9 cellular contexts compared by ENCODE assay signal in the genomic region with DNA sequence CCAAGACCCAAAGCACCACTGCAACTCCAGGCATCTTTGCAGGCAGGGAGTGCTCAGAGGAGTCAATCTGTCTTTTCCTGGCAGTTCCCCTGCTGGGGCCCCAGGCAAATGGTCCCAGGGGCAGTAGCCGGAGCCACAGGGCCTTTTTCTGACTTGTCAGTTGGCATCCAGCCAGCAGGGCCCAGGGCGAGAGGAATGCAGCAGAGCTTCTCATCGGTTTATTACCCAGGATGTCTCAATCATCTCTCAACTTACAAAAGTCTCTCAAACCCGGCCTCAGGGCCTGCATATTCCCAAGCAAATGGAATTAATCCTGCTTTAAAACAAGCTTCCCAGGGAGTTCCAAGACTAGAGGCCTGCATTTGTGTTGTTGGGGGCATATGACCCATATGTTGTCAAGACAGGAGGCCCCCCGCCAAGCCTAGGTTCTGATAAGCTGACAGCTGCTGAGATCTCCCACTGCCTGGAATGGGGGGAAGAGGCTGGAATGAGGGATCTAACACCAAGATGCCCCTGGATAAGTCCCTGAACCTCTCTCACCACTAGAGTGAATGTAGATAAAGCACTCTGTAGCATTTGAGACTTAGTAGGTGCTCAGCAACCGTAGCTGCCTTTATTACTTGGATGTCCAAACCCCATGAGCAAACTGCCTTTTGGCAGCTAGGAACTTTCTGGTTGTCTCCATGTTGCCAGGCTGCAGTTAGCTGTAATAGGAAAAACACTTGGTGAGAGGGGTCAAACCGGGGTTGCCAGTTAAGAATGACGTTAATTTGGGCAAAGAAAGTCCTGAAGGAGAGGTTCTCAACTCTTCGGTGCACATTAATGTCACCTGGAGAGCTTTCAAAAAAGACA. TPM values are rescaled to one million over a fixed set of nuclear protein-coding genes. Genes with fewer than 3 reads are reported as not detected.
A peak's percentile ranks its signal among the peaks of the same experiment; 100 is the strongest.
DNase-seq lines count a peak whose midpoint lies in the region; ATAC-seq and TF ChIP-seq lines count a peak whose summit lies in the region.
"Had no signal": no experiment of that assay in that cellular context is flagged by ENCODE, and none has a peak within 500 bp of the region (broad histone marks: within the 10 kb centered on the region; RNA-seq: fewer than 3 reads in every experiment).

No MANE protein-coding gene starts in this region.

- H3K4ac ChIP-seq in mesendoderm (ENCODE audit: low read depth, low read length): no peak overlapping the region

- H3K56ac ChIP-seq in mesendoderm (ENCODE audit: low read length): no peak overlapping the region

- 54 to 62% methylated on average over 8 to 9 of the region's 9 CpGs for WGBS in body of pancreas, 2 donors
- WGBS in mesendoderm (ENCODE audit: extremely low coverage, insufficient coverage, low lambda C conversion rate): no CpG with 5 or more reads among the region's 9 CpGs

- H3K79me2 ChIP-seq in mesendoderm (ENCODE audit: control insufficient read depth, insufficient read depth, low read length): no peaks in the 10 kb centered on the region

- no peak overlapping the region for H2BK120ac ChIP-seq in mesendoderm (ENCODE audit: low read depth, low read length)

- H3K4me2 ChIP-seq in mesendoderm (ENCODE audit: low read length): no peak overlapping the region

- no peak overlapping the region for H3K9ac ChIP-seq in mesendoderm (ENCODE audit: low read length)

- no peak for TF ChIP-seq POLR2A in body of pancreas (IDR thresholded peaks at IDR 0.05)

- H3K9me3 ChIP-seq in body of pancreas: no peaks in the 10 kb centered on the region

- DNase-seq in AG08395 (ENCODE audit: low spot score) (peak; percentile 86), HS-27A (ENCODE audit: low read depth) (peak; percentile 50), body of pancreas (peak; percentile 50 to 76 (median 60)), mesendoderm (peak; percentile 94), coronary artery (ENCODE audit: low spot score) (no peak), AML-193 (lab: John Stamatoyannopoulos, UW) (no peak)
- DNase-seq: T-helper 9 cell had no signal

- no peak for ATAC-seq in body of pancreas
- no peak for ATAC-seq in HG03565 (IDR thresholded peaks at IDR 0.05; ENCODE audit: unreplicated experiment)
- no peak for ATAC-seq in HG03175 (IDR thresholded peaks at IDR 0.05; ENCODE audit: unreplicated experiment)

- H2BK5ac ChIP-seq in mesendoderm (ENCODE audit: low read length): no peak overlapping the region

- no peak overlapping the region for H3K18ac ChIP-seq in mesendoderm (ENCODE audit: low read length)

- no peaks in the 10 kb centered on the region for H3K27me3 ChIP-seq in body of pancreas
- H3K27me3 ChIP-seq in mesendoderm (ENCODE audit: insufficient read depth, low read length, poor library complexity): no peaks in the 10 kb centered on the region

- no peak overlapping the region for H3K23ac ChIP-seq in mesendoderm (ENCODE audit: low read length)

- TF ChIP-seq CTCF in body of pancreas (IDR thresholded peaks at IDR 0.05) (no peak), coronary artery (IDR thresholded peaks at IDR 0.05) (no peak)

- H4K5ac ChIP-seq in mesendoderm (ENCODE audit: low read length): no peak overlapping the region

- peaks cover 24% of the 10 kb centered on the region for H3K4me1 ChIP-seq in body of pancreas
- H3K4me1 ChIP-seq in mesendoderm (ENCODE audit: control insufficient read depth, low read depth, low read length): peaks cover 35% of the 10 kb centered on the region

- H3K79me1 ChIP-seq in mesendoderm (ENCODE audit: low read length): no peaks in the 10 kb centered on the region

- H4K8ac ChIP-seq in mesendoderm (ENCODE audit: low read depth, low read length): no peak overlapping the region

- H3K27ac ChIP-seq in body of pancreas (peak overlapping the region in 3 of 4 donors; percentile 32 to 53 (median 36)), mesendoderm (ENCODE audit: low read depth, low read length) (peak overlapping the region; percentile 51), coronary artery (no peak overlapping the region)

- H2BK15ac ChIP-seq in mesendoderm (replicated peaks; ENCODE audit: low read depth): no peak overlapping the region

- H3K4me3 ChIP-seq in body of pancreas (no peak overlapping the region), mesendoderm (ENCODE audit: low read length) (no peak overlapping the region), coronary artery (no peak overlapping the region)

- H2AK5ac ChIP-seq in mesendoderm (ENCODE audit: low read length): no peak overlapping the region

- peaks cover 0 to 15% of the 10 kb centered on the region in 2 donors for H3K36me3 ChIP-seq in body of pancreas (replicated peaks in 1 of 2; ENCODE audit: insufficient read depth in 1 of 2, low read depth in 2 of 2)
- peaks cover 3% of the 10 kb centered on the region for H3K36me3 ChIP-seq in mesendoderm (ENCODE audit: control insufficient read depth, insufficient read depth, low read length)

- intact Hi-C loops in body of pancreas (cut with DNase I): no loop called here

RNA-seq across cellular contexts. Expression of a gene that starts 4.6 kb away (rescaled TPM):
- total RNA-seq in body of pancreas: 10 to 100 TPM in 1 of 2 donors, 1 to 10 TPM in 1; 8.8 to 17.8 TPM
- 10.0 TPM for polyA plus RNA-seq in mesendoderm (2013, experiment 1 of 2)
- 10.2 TPM for polyA plus RNA-seq in mesendoderm (2013, experiment 2 of 2)

RNA-seq across cellular contexts. Expression of a gene that starts 26.2 kb away (rescaled TPM):
- not detected for total RNA-seq in body of pancreas
- polyA plus RNA-seq in mesendoderm (2013, experiment 1 of 2): 0.03 TPM
- polyA plus RNA-seq in mesendoderm (2013, experiment 2 of 2): 0.01 TPM

RNA-seq across cellular contexts. Expression of a gene that starts 33.9 kb away (rescaled TPM):
- not detected for total RNA-seq in body of pancreas
- polyA plus RNA-seq in mesendoderm (2013, experiment 1 of 2): not detected
- not detected for polyA plus RNA-seq in mesendoderm (2013, experiment 2 of 2)

Comparison
In these comparisons a context has a peak if more than half of its experiments do, and no peak if none do; other contexts are left out.
1. DNase-seq: peak in AG08395 (single experiment), HS-27A (single experiment), body of pancreas (4 of 4) and mesendoderm (single experiment); none in coronary artery (single experiment) and AML-193 (0 of 2).
2. H3K27ac ChIP-seq: peak in body of pancreas (3 of 4) and mesendoderm (single experiment); none in coronary artery (0 of 2).